1 cellular context compared by ENCODE assay signal in genomic region chr6:110980227-110980626, GRCh38.
TF ChIP-seq lines count a peak whose summit lies in the region.

No MANE protein-coding gene starts in this region.

TF ChIP-seq in IMR-90, 13 proteins besides CTCF, POLR2A, EP300 and RAD21:
- no peak for TF ChIP-seq FOS (IDR thresholded peaks at IDR 0.05; ENCODE audit: low read depth, low read length)
- 0 out of 2 replicates have a peak, but pooled peaks have one; percentile 2 for TF ChIP-seq CEBPB (IDR thresholded peaks at IDR 0.05; ENCODE audit: low read depth, low read length)
- TF ChIP-seq MAFK (IDR thresholded peaks at IDR 0.05; ENCODE audit: low read depth, low read length), result no peak
- no peak for TF ChIP-seq NFE2L2 (IDR thresholded peaks at IDR 0.05; ENCODE audit: low read depth, low read length)
- TF ChIP-seq USF2 (IDR thresholded peaks at IDR 0.05; ENCODE audit: low read depth, low read length), result no peak
- no peak for TF ChIP-seq ELK1 (IDR thresholded peaks at IDR 0.05; ENCODE audit: borderline replicate concordance, low read depth, low read length)
TF ChIP-seq in IMR-90: peak in this region for 1.
